ENCODE assay signal across 12 cellular contexts in the genomic region with DNA sequence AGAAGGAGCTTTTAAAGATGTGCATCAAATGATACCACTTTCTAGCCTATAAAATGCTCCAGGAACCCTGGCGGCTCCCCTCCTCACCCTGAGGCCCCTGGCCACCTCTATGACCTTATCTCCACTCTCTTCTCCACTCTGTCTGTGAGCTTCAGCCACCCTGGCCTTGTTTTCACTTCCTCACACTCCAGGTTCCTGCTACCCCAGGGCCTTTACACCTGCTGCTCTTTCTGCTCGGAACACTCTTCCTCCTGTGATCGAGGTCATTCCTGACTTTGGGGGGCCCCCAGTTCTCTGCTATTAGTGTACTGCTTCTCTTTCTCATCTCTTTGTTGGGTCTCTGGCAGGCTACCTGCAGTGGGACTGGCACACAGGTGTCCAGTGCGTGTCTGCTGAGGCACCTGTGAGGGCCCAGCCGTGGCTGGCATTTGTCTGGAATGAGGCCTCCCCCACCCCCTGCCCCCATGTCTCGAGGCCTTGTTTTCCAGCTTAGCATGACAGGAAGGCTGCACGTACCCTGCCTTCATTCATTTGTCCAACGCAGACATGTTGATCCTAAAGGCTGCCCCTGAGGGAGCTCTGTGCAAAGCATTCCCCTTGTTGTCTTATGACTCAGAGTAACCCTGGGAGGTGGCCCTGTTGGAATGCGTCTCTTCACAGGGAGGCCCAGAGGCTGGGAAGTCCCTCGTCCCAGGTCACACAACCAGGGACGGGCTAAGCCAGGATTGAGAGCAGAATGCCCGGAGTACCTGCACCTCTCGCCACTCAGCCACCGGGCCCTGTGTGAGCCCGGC. TPM values are rescaled to one million over a fixed set of nuclear protein-coding genes. Genes with fewer than 3 reads are reported as not detected.
DNase-seq lines count a peak whose midpoint lies in the region; ATAC-seq, FAIRE-seq and TF ChIP-seq lines count a peak whose summit lies in the region.
"Had no signal": no experiment of that assay in that cellular context is flagged by ENCODE, and none has a peak within 500 bp of the region (broad histone marks: within the 10 kb centered on the region; RNA-seq: fewer than 3 reads in every experiment).

No MANE protein-coding gene starts in this region.

- no peaks in the 10 kb centered on the region for H3K9me1 ChIP-seq in keratinocyte (ENCODE audit: control insufficient read depth, extremely low read depth, insufficient read depth, low read length)

- dilution Hi-C loops in keratinocyte (cut with MboI; ENCODE audit: extremely low pct_ligation_motif_present, low sequenced_read_pairs): no loop called here

- peak overlapping the region; percentile 51 to 52; a peak in 4 of 5 replicates for H3K4me3 Mint-ChIP-seq in H9
- H3K4me3 Mint-ChIP-seq in activated naive CD8-positive, alpha-beta T cell: peak overlapping the region; percentile 56

- H3K27ac Mint-ChIP-seq in H9: peak overlapping the region in 2 of 3 experiments; percentile 33 to 87; a peak in 5 of 7 replicates
- no peak overlapping the region for H3K27ac Mint-ChIP-seq in activated naive CD8-positive, alpha-beta T cell

- H3K79me2 ChIP-seq in H9 (ENCODE audit: insufficient read depth, low read length) (peaks cover 7% of the 10 kb centered on the region; the same call in 1 of the 2 replicates), keratinocyte (ENCODE audit: control insufficient read depth, insufficient read depth, low read length) (peaks cover 51% of the 10 kb centered on the region)

- peaks cover 14 to 35% (median 31%) of the 10 kb centered on the region in 3 experiments; a peak in 6 of 7 replicates for H3K36me3 Mint-ChIP-seq in H9 (ENCODE audit: insufficient read depth in 1 of 3, low read depth in 3 of 3)
- no peaks in the 10 kb centered on the region for H3K36me3 Mint-ChIP-seq in activated naive CD8-positive, alpha-beta T cell

- no peak for DNase-seq in AG04450 (ENCODE audit: low read depth, low spot score)
- no peak for DNase-seq in H9
- DNase-seq in keratinocyte (ENCODE audit: low read depth, low spot score): no peak
- DNase-seq in retina: no peak
- DNase-seq in activated CD4-positive, CD25-positive, alpha-beta regulatory T cell treated with anti-CD3 and anti-CD28 coated beads, Interleukin-2, amount 50 U/mL, for 72 hours: no peak
- no peak for DNase-seq in left cardiac atrium
- DNase-seq: amygdala, right lobe of liver, substantia nigra had no signal

- H2AK5ac ChIP-seq in H9 (ENCODE audit: insufficient read length, low read length): no peak overlapping the region

- H2BK120ac ChIP-seq in H9 (ENCODE audit: low read depth, low read length, poor library complexity, severe bottlenecking): no peak overlapping the region

- H3K23ac ChIP-seq in H9 (ENCODE audit: insufficient read length, low read depth, low read length): no peak overlapping the region

- H2AFZ ChIP-seq in H9 (ENCODE audit: low read length) (no peak overlapping the region), keratinocyte (ENCODE audit: control insufficient read depth, low read length) (no peak overlapping the region)

- intact Hi-C loops in left cardiac atrium (cut with DNase I): no loop called here

- no peak overlapping the region for H2BK15ac ChIP-seq in H9 (ENCODE audit: low read depth, low read length)

- H4K8ac ChIP-seq in H9 (replicated peaks; ENCODE audit: insufficient read length, low read depth, low read length): no peak overlapping the region

- no peak overlapping the region for H2BK12ac ChIP-seq in H9 (ENCODE audit: insufficient read length, low read depth, low read length)

- no peak overlapping the region for H4K91ac ChIP-seq in H9 (ENCODE audit: insufficient read length, low read depth, low read length)

- WGBS in H9 (ENCODE audit: extremely low coverage, insufficient read length, low lambda C conversion rate): no CpG with 5 or more reads among the region's 15 CpGs

- H3K27me3 Mint-ChIP-seq in H9 (ENCODE audit: low read depth): no peaks in the 10 kb centered on the region
- no peaks in the 10 kb centered on the region for H3K27me3 Mint-ChIP-seq in activated naive CD8-positive, alpha-beta T cell

- H3K4ac ChIP-seq in H9 (ENCODE audit: low read depth, low read length): no peak overlapping the region

- H3K4me3 ChIP-seq in AG04450 (ENCODE audit: low read depth, low read length) (no peak overlapping the region), keratinocyte (ENCODE audit: control insufficient read depth in 2 of 3, extremely low read depth in 1 of 3, insufficient read depth in 2 of 3, low read depth in 1 of 3, low read length in 3 of 3) (peak overlapping the region in 2 of 3 experiments; percentile 2 to 21)
- H3K4me3 ChIP-seq: right lobe of liver had no signal

- H3K23me2 ChIP-seq in H9 (ENCODE audit: insufficient read length, low read depth, low read length, poor library complexity, severe bottlenecking): peaks cover 6% of the 10 kb centered on the region

- CTCF ChIA-PET in AG04450 (lab: Charles Lee): interaction anchor here (0.6 kb wide), 1 partner anchor 17 kb away, joined by 3 read pairs; no protein-coding TSS in a partner anchor

- H2BK5ac ChIP-seq in H9 (ENCODE audit: insufficient read length, low read length): no peak overlapping the region

- H3K4me1 ChIP-seq in H9 (ENCODE audit: insufficient read depth, low read length) (no peaks in the 10 kb centered on the region), keratinocyte (ENCODE audit: control insufficient read depth, extremely low read depth, insufficient read depth, low read length) (peaks cover 24% of the 10 kb centered on the region)

- no peak overlapping the region for H3K9ac ChIP-seq in H9 (ENCODE audit: extremely low read depth, insufficient read length, low read length)
- H3K9ac ChIP-seq in keratinocyte (ENCODE audit: control insufficient read depth, extremely low read depth, insufficient read depth, low read length): peak overlapping the region; percentile 59
- H3K9ac ChIP-seq: KMS-11 had no signal

- peaks cover 16 to 18% of the 10 kb centered on the region in 2 experiments for H3K4me1 Mint-ChIP-seq in H9
- H3K4me1 Mint-ChIP-seq in activated naive CD8-positive, alpha-beta T cell (ENCODE audit: low read depth): peaks cover 27% of the 10 kb centered on the region

- no peak overlapping the region for H3K18ac ChIP-seq in H9 (ENCODE audit: insufficient read length, low read depth, low read length)

- H3T11ph ChIP-seq in H9 (ENCODE audit: low read length): no peak overlapping the region

- H3K4me2 ChIP-seq in H9 (ENCODE audit: insufficient read depth, insufficient read length, low read length): no peak overlapping the region
- H3K4me2 ChIP-seq in keratinocyte (ENCODE audit: control insufficient read depth, extremely low read depth, insufficient read depth, low read depth, low read length): peak overlapping the region; percentile 54

- no peak overlapping the region for H3K56ac ChIP-seq in H9 (ENCODE audit: insufficient read length, low read depth, low read length)

- no peak overlapping the region for H2BK20ac ChIP-seq in H9 (ENCODE audit: low read depth, low read length, poor library complexity, severe bottlenecking)

- peaks cover 7% of the 10 kb centered on the region; the same call in 1 of the 2 replicates for H3K9me3 ChIP-seq in AG04450 (ENCODE audit: control insufficient read depth, insufficient read depth, low read length)
- no peaks in the 10 kb centered on the region for H3K9me3 ChIP-seq in H9 (ENCODE audit: control insufficient read depth, low read depth, low read length)
- H3K9me3 ChIP-seq in keratinocyte (ENCODE audit: control insufficient read depth, low read depth, low read length): no peaks in the 10 kb centered on the region
- H3K9me3 ChIP-seq: right lobe of liver had no signal

- H3K9me3 Mint-ChIP-seq in H9: no peaks in the 10 kb centered on the region
- H3K9me3 Mint-ChIP-seq in activated naive CD8-positive, alpha-beta T cell (ENCODE audit: low read depth): no peaks in the 10 kb centered on the region

- peaks cover 6% of the 10 kb centered on the region for H3K79me1 ChIP-seq in H9 (ENCODE audit: insufficient read depth, low read depth, low read length, poor library complexity, severe bottlenecking)

- H3K27ac ChIP-seq in AG04450 (ENCODE audit: low read depth, low read length) (peak overlapping the region; percentile 39), H9 (ENCODE audit: insufficient read length, low read depth, low read length) (no peak overlapping the region), keratinocyte (ENCODE audit: control insufficient read depth, insufficient read depth, low read length) (peak overlapping the region; percentile 73)
- H3K27ac ChIP-seq: KMS-11, right lobe of liver had no signal

- no peak for ATAC-seq in GM18498 (IDR thresholded peaks at IDR 0.05; ENCODE audit: unreplicated experiment)
- ATAC-seq in left cardiac atrium: no peak

- H3K36me3 ChIP-seq in keratinocyte (ENCODE audit: control insufficient read depth in 2 of 2, extremely low read depth in 1 of 2, insufficient read depth in 2 of 2, low read length in 2 of 2): peaks cover 17 to 24% of the 10 kb centered on the region in 2 experiments

- POLR2A ChIA-PET in AG04450 (lab: Yijun Ruan, JAX): interaction anchor here (0.6 to 1.0 kb wide), 2 partner anchors 20 to 22 kb away, joined by 3 to 4 read pairs; no protein-coding TSS in a partner anchor

- FAIRE-seq in keratinocyte (lab: Jason Lieb, UNC): peak; percentile 53

- no peaks in the 10 kb centered on the region for H4K20me1 ChIP-seq in H9 (ENCODE audit: control insufficient read depth, insufficient read depth, insufficient read length)
- peaks cover 4% of the 10 kb centered on the region for H4K20me1 ChIP-seq in keratinocyte (ENCODE audit: control insufficient read depth, extremely low read depth, insufficient read depth, low read length)

- H3K27me3 ChIP-seq in AG04450 (ENCODE audit: control insufficient read depth, insufficient read depth, low read length) (no peaks in the 10 kb centered on the region), H9 (ENCODE audit: insufficient read depth, low read length) (no peaks in the 10 kb centered on the region), keratinocyte (ENCODE audit: control insufficient read depth, extremely low read depth, insufficient read depth, low read length) (no peaks in the 10 kb centered on the region)
- H3K27me3 ChIP-seq: right lobe of liver had no signal

- no peak overlapping the region for H4K5ac ChIP-seq in H9 (ENCODE audit: insufficient read length, low read depth, low read length)

- TF ChIP-seq CTCF in AG04450 (IDR thresholded peaks at IDR 0.05; ENCODE audit: low read depth, low read length): no peak
- TF ChIP-seq CTCF in H9 (conservative IDR thresholded peaks at IDR 0.05): no peak
- no peak for TF ChIP-seq CTCF in keratinocyte (optimal IDR thresholded peaks at IDR 0.05 in 1 of 3, IDR thresholded peaks at IDR 0.05 in 1 of 3, conservative IDR thresholded peaks at IDR 0.05 in 1 of 3; ENCODE audit: extremely low read depth in 1 of 3, insufficient read depth in 2 of 3, low read length in 3 of 3)

- H3K14ac ChIP-seq in H9 (ENCODE audit: insufficient read depth, low read length): no peak overlapping the region

RNA-seq across cellular contexts. Expression of a gene that starts 2.3 kb away (rescaled TPM):
- polyA plus RNA-seq in AG04450 (2011; rRNA removed) (38.7 and 40.7 TPM in 2 replicates), keratinocyte (59.4 to 75.4 TPM (median 62.8 TPM) in 3 replicates)
- 18.2 and 27.8 TPM in 2 replicates for polyA minus RNA-seq in AG04450 (2011; rRNA and poly(A)+ RNA removed)
- total RNA-seq in H9 (2021) (42.3 and 45.7 TPM in 2 replicates), left cardiac atrium (10 to 100 TPM; 27.5 to 33.3 TPM)
- 98.4 TPM for polyA plus RNA-seq in keratinocyte (2011; ENCODE audit: low read depth)
- polyA plus RNA-seq in keratinocyte (2011; cell fraction: cytosol; rRNA removed): 53.1 and 66.9 TPM in 2 replicates
- polyA plus RNA-seq in keratinocyte (2011; cell fraction: nucleus; rRNA removed): 42.5 and 44.9 TPM in 2 replicates
- polyA plus RNA-seq in keratinocyte (2012; ENCODE audit: low replicate concordance): 53.8 and 90.6 TPM in 2 replicates
- 16.9 to 30.2 TPM (median 19.6 TPM) in 3 replicates for polyA minus RNA-seq in keratinocyte
- polyA minus RNA-seq in keratinocyte (2011; cell fraction: cytosol; rRNA and poly(A)+ RNA removed): 26.1 TPM
- 6.9 and 13.9 TPM in 2 replicates for polyA minus RNA-seq in keratinocyte (2011; cell fraction: nucleus; rRNA and poly(A)+ RNA removed)

RNA-seq across cellular contexts. Expression of a gene that starts 6.0 kb away (rescaled TPM):
- 23.2 and 24.3 TPM in 2 replicates for polyA plus RNA-seq in AG04450 (2011; rRNA removed)
- 6.3 and 8.6 TPM in 2 replicates for polyA minus RNA-seq in AG04450 (2011; rRNA and poly(A)+ RNA removed)
- 84.6 and 93.6 TPM in 2 replicates for total RNA-seq in H9 (2021)
- polyA plus RNA-seq in keratinocyte: 49.2 to 63.7 TPM (median 59.6 TPM) in 3 replicates
- 22.3 TPM for polyA plus RNA-seq in keratinocyte (2011; ENCODE audit: low read depth)
- polyA plus RNA-seq in keratinocyte (2011; cell fraction: cytosol; rRNA removed): 38.9 and 50.4 TPM in 2 replicates
- polyA plus RNA-seq in keratinocyte (2011; cell fraction: nucleus; rRNA removed): 20.5 and 21.4 TPM in 2 replicates
- 51.2 and 60.5 TPM in 2 replicates for polyA plus RNA-seq in keratinocyte (2012; ENCODE audit: low replicate concordance)
- polyA minus RNA-seq in keratinocyte: 10.4 to 18.1 TPM (median 15.6 TPM) in 3 replicates
- 43.7 TPM for polyA minus RNA-seq in keratinocyte (2011; cell fraction: cytosol; rRNA and poly(A)+ RNA removed)
- 2.7 and 7.0 TPM in 2 replicates for polyA minus RNA-seq in keratinocyte (2011; cell fraction: nucleus; rRNA and poly(A)+ RNA removed)
- 100 to 1,000 TPM; 147 to 152 TPM for total RNA-seq in left cardiac atrium

RNA-seq across cellular contexts. Expression of a gene that starts 8.4 kb away (rescaled TPM):
- polyA plus RNA-seq in AG04450 (2011; rRNA removed): 6.1 and 8.6 TPM in 2 replicates
- 5.2 and 6.4 TPM in 2 replicates for polyA minus RNA-seq in AG04450 (2011; rRNA and poly(A)+ RNA removed)
- 11.7 and 12.8 TPM in 2 replicates for total RNA-seq in H9 (2021)
- polyA plus RNA-seq in keratinocyte: 4.1 to 11.2 TPM (median 8.7 TPM) in 3 replicates
- polyA plus RNA-seq in keratinocyte (2011; ENCODE audit: low read depth): 1.3 TPM
- 5.4 and 16.0 TPM in 2 replicates for polyA plus RNA-seq in keratinocyte (2011; cell fraction: cytosol; rRNA removed)
- polyA plus RNA-seq in keratinocyte (2011; cell fraction: nucleus; rRNA removed): 4.7 and 6.7 TPM in 2 replicates
- polyA plus RNA-seq in keratinocyte (2012; ENCODE audit: low replicate concordance): 6.0 and 12.8 TPM in 2 replicates
- 5.0 to 9.3 TPM (median 7.3 TPM) in 3 replicates for polyA minus RNA-seq in keratinocyte
- polyA minus RNA-seq in keratinocyte (2011; cell fraction: cytosol; rRNA and poly(A)+ RNA removed): 29.9 TPM
- 6.6 and 7.1 TPM in 2 replicates for polyA minus RNA-seq in keratinocyte (2011; cell fraction: nucleus; rRNA and poly(A)+ RNA removed)
- total RNA-seq in left cardiac atrium: 10 to 100 TPM; 11.2 to 11.6 TPM

RNA-seq across cellular contexts. Expression of a gene that starts 23.0 kb away (rescaled TPM):
- 1.8 and 2.0 TPM in 2 replicates for polyA plus RNA-seq in AG04450 (2011; rRNA removed)
- 2.2 and 2.5 TPM in 2 replicates for polyA minus RNA-seq in AG04450 (2011; rRNA and poly(A)+ RNA removed)
- total RNA-seq in H9 (2021): 18.9 and 21.9 TPM in 2 replicates
- 1.1 to 2.7 TPM (median 1.6 TPM) in 3 replicates for polyA plus RNA-seq in keratinocyte
- 1.1 TPM for polyA plus RNA-seq in keratinocyte (2011; ENCODE audit: low read depth)
- polyA plus RNA-seq in keratinocyte (2011; cell fraction: cytosol; rRNA removed): 0.32 and 0.70 TPM in 2 replicates
- polyA plus RNA-seq in keratinocyte (2011; cell fraction: nucleus; rRNA removed): 8.1 and 9.2 TPM in 2 replicates
- 1.9 and 3.0 TPM in 2 replicates for polyA plus RNA-seq in keratinocyte (2012; ENCODE audit: low replicate concordance)
- 1.3 to 2.8 TPM (median 1.9 TPM) in 3 replicates for polyA minus RNA-seq in keratinocyte
- polyA minus RNA-seq in keratinocyte (2011; cell fraction: cytosol; rRNA and poly(A)+ RNA removed): 2.1 TPM
- 4.0 and 4.8 TPM in 2 replicates for polyA minus RNA-seq in keratinocyte (2011; cell fraction: nucleus; rRNA and poly(A)+ RNA removed)
- 1 to 10 TPM; 9.5 to 10.0 TPM for total RNA-seq in left cardiac atrium

RNA-seq across cellular contexts. Expression of a gene that starts 25.7 kb away (rescaled TPM):
- polyA plus RNA-seq in AG04450 (2011; rRNA removed) (4.7 TPM in 2 replicates), keratinocyte (7.2 to 9.3 TPM (median 8.9 TPM) in 3 replicates)
- polyA minus RNA-seq in AG04450 (2011; rRNA and poly(A)+ RNA removed): 2.5 and 3.6 TPM in 2 replicates
- total RNA-seq in H9 (2021) (62.9 and 71.3 TPM in 2 replicates), left cardiac atrium (10 to 100 TPM in 1 of 2 donors, 1 to 10 TPM in 1; 9.7 to 12.8 TPM)
- polyA plus RNA-seq in keratinocyte (2011; ENCODE audit: low read depth): 5.3 TPM
- 4.3 and 7.4 TPM in 2 replicates for polyA plus RNA-seq in keratinocyte (2011; cell fraction: cytosol; rRNA removed)
- polyA plus RNA-seq in keratinocyte (2011; cell fraction: nucleus; rRNA removed): 24.9 and 28.4 TPM in 2 replicates
- 9.7 and 11.1 TPM in 2 replicates for polyA plus RNA-seq in keratinocyte (2012; ENCODE audit: low replicate concordance)
- 4.0 to 6.6 TPM (median 4.4 TPM) in 3 replicates for polyA minus RNA-seq in keratinocyte
- polyA minus RNA-seq in keratinocyte (2011; cell fraction: cytosol; rRNA and poly(A)+ RNA removed): 16.9 TPM
- polyA minus RNA-seq in keratinocyte (2011; cell fraction: nucleus; rRNA and poly(A)+ RNA removed): 13.4 and 13.7 TPM in 2 replicates
